ENCODE assay signal across 11 cellular contexts in the genomic region with DNA sequence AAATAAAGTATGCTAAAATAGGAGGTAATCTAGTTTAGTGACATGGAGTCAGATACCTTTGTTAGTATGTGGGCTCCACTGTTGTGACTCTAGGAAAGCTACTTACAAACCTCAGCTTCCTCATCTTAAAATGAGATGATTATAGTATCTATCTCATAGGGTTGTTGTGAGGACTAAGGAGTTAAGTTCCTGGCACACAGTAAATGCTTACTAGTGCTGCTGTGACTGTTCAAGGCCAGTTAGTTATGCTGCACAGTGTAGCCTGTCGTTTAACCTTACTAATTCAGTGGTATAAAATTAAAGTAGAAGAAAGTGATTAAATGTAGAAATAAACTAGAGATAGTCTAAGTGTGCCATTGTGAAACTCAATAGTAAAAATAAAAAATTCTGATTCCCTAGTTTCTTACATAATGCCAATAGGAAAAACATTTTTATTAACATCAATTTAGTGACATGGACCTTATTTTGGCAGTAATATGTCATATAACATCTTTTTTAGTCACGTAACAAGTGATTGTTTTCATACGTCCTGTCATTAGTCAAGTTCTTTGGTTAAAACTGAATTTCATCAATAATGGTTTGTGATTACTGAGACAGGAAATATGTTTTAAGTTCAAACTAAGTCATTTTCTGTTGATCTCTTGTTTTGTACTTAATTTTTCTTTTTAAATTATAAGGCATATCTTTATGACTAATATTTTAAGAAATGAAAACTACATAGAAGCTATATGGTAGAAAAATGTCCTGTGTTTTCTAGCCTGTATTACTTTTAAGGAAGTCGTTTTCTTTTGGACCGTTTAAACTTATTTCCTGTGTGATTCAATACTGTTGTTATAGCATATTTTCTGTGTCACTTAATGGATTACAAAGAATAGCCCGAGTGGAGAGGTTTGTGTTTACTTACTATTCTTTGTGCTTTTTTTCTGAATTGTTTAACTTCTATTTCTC.
DNase-seq lines count a peak whose midpoint lies in the region; ATAC-seq and FAIRE-seq lines count a peak whose summit lies in the region.
"Had no signal": no experiment of that assay in that cellular context is flagged by ENCODE, and none has a peak within 500 bp of the region (broad histone marks: within the 10 kb centered on the region; RNA-seq: fewer than 3 reads in every experiment).

No MANE protein-coding gene starts in this region.

- H3K9me3 Mint-ChIP-seq in CD4-positive, CD25-positive, alpha-beta regulatory T cell = no peaks in the 10 kb centered on the region
- H3K9me3 Mint-ChIP-seq in activated CD8-positive, alpha-beta T cell treated with anti-CD3 and anti-CD28 coated beads, Interleukin-2, amount 10 ng/mL, durations not matched to agents 7 days and 5 days (ENCODE audit: insufficient read depth) = no peaks in the 10 kb centered on the region
- H3K9me3 Mint-ChIP-seq: mesothelial cell of epicardium had no signal

- peak overlapping the region; percentile 64 to 89 (median 78) for H3K4me3 Mint-ChIP-seq in CD4-positive, CD25-positive, alpha-beta regulatory T cell
- H3K4me3 Mint-ChIP-seq in activated CD8-positive, alpha-beta T cell treated with anti-CD3 and anti-CD28 coated beads, Interleukin-2, amount 10 ng/mL, durations not matched to agents 7 days and 5 days = peak overlapping the region; percentile 19
- H3K4me3 Mint-ChIP-seq: mesothelial cell of epicardium had no signal

- H3K4me1 ChIP-seq in CD4-positive, CD25-positive, alpha-beta regulatory T cell (ENCODE audit: control insufficient read depth, insufficient read depth, low read length, poor library complexity, severe bottlenecking) = peaks cover 51% of the 10 kb centered on the region

- H3K27ac Mint-ChIP-seq in CD4-positive, CD25-positive, alpha-beta regulatory T cell = peak overlapping the region; percentile 85 to 93 (median 92)
- peak overlapping the region; percentile 81 for H3K27ac Mint-ChIP-seq in activated CD8-positive, alpha-beta T cell treated with anti-CD3 and anti-CD28 coated beads, Interleukin-2, amount 10 ng/mL, durations not matched to agents 7 days and 5 days

- H3K4me1 Mint-ChIP-seq in CD4-positive, CD25-positive, alpha-beta regulatory T cell = peaks cover 37 to 86% (median 55%) of the 10 kb centered on the region in 4 donors
- peaks cover 22% of the 10 kb centered on the region for H3K4me1 Mint-ChIP-seq in activated CD8-positive, alpha-beta T cell treated with anti-CD3 and anti-CD28 coated beads, Interleukin-2, amount 10 ng/mL, durations not matched to agents 7 days and 5 days (ENCODE audit: low read depth)
- H3K4me1 Mint-ChIP-seq: mesothelial cell of epicardium had no signal

- no peaks in the 10 kb centered on the region for H3K27me3 ChIP-seq in CD4-positive, CD25-positive, alpha-beta regulatory T cell (ENCODE audit: control insufficient read depth, insufficient read depth, low read length)
- H3K27me3 ChIP-seq: esophagus muscularis mucosa, stomach had no signal

- DNase-seq in CD4-positive, CD25-positive, alpha-beta regulatory T cell = peak in 2 of 3 donors; percentile 34 to 56
- DNase-seq in HTR-8/SVneo (ENCODE audit: insufficient read length, low spot score) (no peak), lung microvascular endothelial cell (ENCODE audit: low read depth in 2 of 2) (peak; percentile 11 to 48), ecto neural progenitor cell (ENCODE audit: low spot score) (no peak), middle frontal gyrus (ENCODE audit: extremely low spot score, low spot score) (no peak)
- no peak for DNase-seq in activated CD8-positive, alpha-beta T cell treated with anti-CD3 and anti-CD28 coated beads, Interleukin-2, amount 10 ng/mL, durations not matched to agents 7 days and 5 days
- DNase-seq in stimulated activated CD4-positive, alpha-beta T cell treated with anti-CD3 and anti-CD28 coated beads, Interleukin-15, amount 100 ng/mL, for 24 hours = no peak
- DNase-seq: NCI-H2227 treated with DMSO at 0.1 percent for 48 hours, stomach had no signal

- peak; percentile 65 for ATAC-seq in CD4-positive, CD25-positive, alpha-beta regulatory T cell (ENCODE audit: low read depth in 2 of 2)
- peak; percentile 44 for ATAC-seq in activated CD8-positive, alpha-beta T cell treated with anti-CD3 and anti-CD28 coated beads, Interleukin-2, amount 10 ng/mL, durations not matched to agents 7 days and 5 days

- peaks cover 22% of the 10 kb centered on the region for H3K36me3 ChIP-seq in CD4-positive, CD25-positive, alpha-beta regulatory T cell (ENCODE audit: control insufficient read depth, insufficient read depth, low read length)

- peak overlapping the region; percentile 80 for H3K4me3 ChIP-seq in CD4-positive, CD25-positive, alpha-beta regulatory T cell (ENCODE audit: low read depth, low read length)
- H3K4me3 ChIP-seq: esophagus muscularis mucosa, stomach had no signal

- H3K27ac ChIP-seq in CD4-positive, CD25-positive, alpha-beta regulatory T cell (ENCODE audit: insufficient read depth, low read length, poor library complexity, severe bottlenecking) = peak overlapping the region; percentile 74
- H3K27ac ChIP-seq: esophagus muscularis mucosa had no signal

- POLR2A ChIA-PET in activated CD8-positive, alpha-beta T cell treated with anti-CD3 and anti-CD28 coated beads, Interleukin-2, amount 10 ng/mL, durations not matched to agents 7 days and 5 days (lab: Charles Lee) = interaction anchor here (1.4 kb wide), 1 partner anchor 172 kb away, joined by 5 read pairs; the partner anchor contains the start of gene MAP3K9

- peaks cover 27% of the 10 kb centered on the region for H3K36me3 Mint-ChIP-seq in CD4-positive, CD25-positive, alpha-beta regulatory T cell
- H3K36me3 Mint-ChIP-seq in activated CD8-positive, alpha-beta T cell treated with anti-CD3 and anti-CD28 coated beads, Interleukin-2, amount 10 ng/mL, durations not matched to agents 7 days and 5 days (ENCODE audit: low read depth) = peaks cover 37% of the 10 kb centered on the region

- H3K9me3 ChIP-seq in CD4-positive, CD25-positive, alpha-beta regulatory T cell (ENCODE audit: control insufficient read depth in 2 of 2, low read length in 2 of 2) = no peaks in the 10 kb centered on the region
- H3K9me3 ChIP-seq: esophagus muscularis mucosa, stomach had no signal

- CTCF ChIA-PET in activated CD8-positive, alpha-beta T cell treated with anti-CD3 and anti-CD28 coated beads, Interleukin-2, amount 10 ng/mL, durations not matched to agents 7 days and 5 days (lab: Charles Lee) = interaction anchor here (1.0 to 6.5 kb wide), 7 partner anchors 9 to 163 kb away, joined by 3 to 34 read pairs (median 17); partner anchors contain the start of gene PCNX1

- peak; percentile 59 for FAIRE-seq in HTR-8/SVneo (lab: Jason Lieb, UNC)

- no peaks in the 10 kb centered on the region for H3K27me3 Mint-ChIP-seq in CD4-positive, CD25-positive, alpha-beta regulatory T cell
- H3K27me3 Mint-ChIP-seq in activated CD8-positive, alpha-beta T cell treated with anti-CD3 and anti-CD28 coated beads, Interleukin-2, amount 10 ng/mL, durations not matched to agents 7 days and 5 days (ENCODE audit: low read depth) = no peaks in the 10 kb centered on the region

Comparison
In these comparisons a context has a peak if more than half of its experiments do, and no peak if none do; other contexts are left out.
1. DNase-seq: peak in CD4-positive, CD25-positive, alpha-beta regulatory T cell (2 of 3) and lung microvascular endothelial cell (2 of 2); none in HTR-8/SVneo (single experiment), activated CD8-positive, alpha-beta T cell treated with anti-CD3 and anti-CD28 coated beads, Interleukin-2, amount 10 ng/mL, durations not matched to agents 7 days and 5 days (single experiment), ecto neural progenitor cell (single experiment), middle frontal gyrus (single experiment) and stimulated activated CD4-positive, alpha-beta T cell treated with anti-CD3 and anti-CD28 coated beads, Interleukin-15, amount 100 ng/mL, for 24 hours (single experiment).